ENCODE assay signal across 1 cellular context in genomic region chr7:121036776-121037175, GRCh38. TPM values are rescaled to one million over a fixed set of nuclear protein-coding genes. Genes with fewer than 3 reads are reported as not detected.
"Had no signal": no experiment of that assay in that cellular context is flagged by ENCODE, and none has a peak within 500 bp of the region (broad histone marks: within the 10 kb centered on the region; RNA-seq: fewer than 3 reads in every experiment).

No MANE protein-coding gene starts in this region.

RNA-seq across cellular contexts. Expression of gene CPED1, which starts 48.3 kb away (rescaled TPM):
- total RNA-seq: OCI-LY7 had no signal
